25 cellular contexts compared by ENCODE assay signal in genomic region chr10:75238182-75239180, GRCh38. TPM values are rescaled to one million over a fixed set of nuclear protein-coding genes. Genes with fewer than 3 reads are reported as not detected.
DNase-seq lines count a peak whose midpoint lies in the region; ATAC-seq and TF ChIP-seq lines count a peak whose summit lies in the region.
"Had no signal": no experiment of that assay in that cellular context is flagged by ENCODE, and none has a peak within 500 bp of the region (broad histone marks: within the 10 kb centered on the region; RNA-seq: fewer than 3 reads in every experiment).

No MANE protein-coding gene starts in this region.

- H3K27ac Mint-ChIP-seq in activated naive CD8-positive, alpha-beta T cell treated with anti-CD3 and anti-CD28 coated beads, Interleukin-2, amount 10 ng/mL, durations not matched to agents 7 days and 5 days: peak overlapping the region; percentile 38
- H3K27ac Mint-ChIP-seq in activated naive CD8-positive, alpha-beta T cell treated with anti-CD3 and anti-CD28 coated beads, Interleukin-2, amount 50 U/mL, for 24 hours: no peak overlapping the region
- H3K27ac Mint-ChIP-seq in stimulated activated naive CD8-positive, alpha-beta T cell treated with anti-CD3 and anti-CD28 coated beads, Interleukin-15, amount 100 ng/mL, for 72 hours: no peak overlapping the region
- H3K27ac Mint-ChIP-seq: activated CD4-positive, alpha-beta memory T cell treated with anti-CD3 and anti-CD28 coated beads, Interleukin-2, amount 10 ng/mL, durations not matched to agents 7 days and 5 days; stimulated activated naive CD8-positive, alpha-beta T cell treated with anti-CD3 and anti-CD28 coated beads, Interleukin-15, Interleukin-2, amounts not matched to agents 100 ng/mL and 50 ng/mL, for 24 hours had no signal

- peak overlapping the region; percentile 41 for H3K27ac ChIP-seq in lower lobe of right lung
- no peak overlapping the region for H3K27ac ChIP-seq in upper lobe of right lung
- H3K27ac ChIP-seq: BLaER1 treated with 17β-estradiol and CSF1 and Interleukin-3, amounts not matched to agents 10 nM and 100 nM; coronary artery; esophagus squamous epithelium; RWPE1; tibial artery had no signal

- no peak for DNase-seq in activated naive CD8-positive, alpha-beta T cell treated with anti-CD3 and anti-CD28 coated beads, Interleukin-2, amount 10 ng/mL, durations not matched to agents 7 days and 5 days
- DNase-seq in activated naive CD8-positive, alpha-beta T cell treated with anti-CD3 and anti-CD28 coated beads, Interleukin-2, amount 50 U/mL, for 24 hours: no peak
- DNase-seq in activated effector memory CD4-positive, alpha-beta T cell treated with anti-CD3 and anti-CD28 coated beads, Interleukin-2, amount 50 U/mL, for 16 hours: peak; percentile 58
- DNase-seq in lower lobe of right lung (peak; percentile 70), upper lobe of right lung (peak; percentile 72)
- DNase-seq in stimulated activated naive CD8-positive, alpha-beta T cell treated with anti-CD3 and anti-CD28 coated beads, Interleukin-15, amount 100 ng/mL, for 72 hours: no peak
- DNase-seq: activated CD4-positive, alpha-beta memory T cell treated with anti-CD3 and anti-CD28 coated beads, Interleukin-2, amount 10 ng/mL, durations not matched to agents 7 days and 5 days; amygdala; esophagus squamous epithelium; GOT3; IMR-90; NCI-H1417 treated with DMSO at 0.1 percent for 48 hours; NCI-H524 treated with DMSO at 0.1 percent for 48 hours; nucleus accumbens; stimulated activated CD4-positive, alpha-beta T cell treated with anti-CD3 and anti-CD28 coated beads, Interleukin-12 subunit alpha, Interleukin-12 subunit beta, amount 100 ng/mL, for 4 hours; stimulated activated CD4-positive, alpha-beta T cell treated with anti-CD3 and anti-CD28 coated beads, Interleukin-4, amount 100 ng/mL, for 4 hours; T1000; tibial artery had no signal

- TF ChIP-seq CTCF in lower lobe of right lung (IDR thresholded peaks at IDR 0.05) (no peak), upper lobe of right lung (IDR thresholded peaks at IDR 0.05) (no peak)

- no peak overlapping the region for H3K4me3 Mint-ChIP-seq in activated naive CD8-positive, alpha-beta T cell treated with anti-CD3 and anti-CD28 coated beads, Interleukin-2, amount 10 ng/mL, durations not matched to agents 7 days and 5 days
- no peak overlapping the region for H3K4me3 Mint-ChIP-seq in activated naive CD8-positive, alpha-beta T cell treated with anti-CD3 and anti-CD28 coated beads, Interleukin-2, amount 50 U/mL, for 24 hours
- H3K4me3 Mint-ChIP-seq in stimulated activated naive CD8-positive, alpha-beta T cell treated with anti-CD3 and anti-CD28 coated beads, Interleukin-15, amount 100 ng/mL, for 72 hours: no peak overlapping the region
- H3K4me3 Mint-ChIP-seq: activated CD4-positive, alpha-beta memory T cell treated with anti-CD3 and anti-CD28 coated beads, Interleukin-2, amount 10 ng/mL, durations not matched to agents 7 days and 5 days; stimulated activated naive CD8-positive, alpha-beta T cell treated with anti-CD3 and anti-CD28 coated beads, Interleukin-15, Interleukin-2, amounts not matched to agents 100 ng/mL and 50 ng/mL, for 24 hours had no signal

- POLR2A ChIA-PET in activated naive CD8-positive, alpha-beta T cell treated with anti-CD3 and anti-CD28 coated beads, Interleukin-2, amount 10 ng/mL, durations not matched to agents 7 days and 5 days (lab: Charles Lee): no interaction called here

- H3K36me3 Mint-ChIP-seq in activated naive CD8-positive, alpha-beta T cell treated with anti-CD3 and anti-CD28 coated beads, Interleukin-2, amount 10 ng/mL, durations not matched to agents 7 days and 5 days: no peaks in the 10 kb centered on the region
- no peaks in the 10 kb centered on the region for H3K36me3 Mint-ChIP-seq in activated naive CD8-positive, alpha-beta T cell treated with anti-CD3 and anti-CD28 coated beads, Interleukin-2, amount 50 U/mL, for 24 hours (ENCODE audit: low read depth)

- H3K4me3 ChIP-seq in lower lobe of right lung (no peak overlapping the region), upper lobe of right lung (no peak overlapping the region)
- H3K4me3 ChIP-seq: BLaER1 treated with 17β-estradiol and CSF1 and Interleukin-3, amounts not matched to agents 10 nM and 100 nM; coronary artery; esophagus squamous epithelium; lung; tibial artery had no signal

- no peaks in the 10 kb centered on the region for H3K9me3 ChIP-seq in lower lobe of right lung
- no peaks in the 10 kb centered on the region for H3K9me3 ChIP-seq in upper lobe of right lung
- H3K9me3 ChIP-seq: BLaER1 treated with 17β-estradiol and CSF1 and Interleukin-3, amounts not matched to agents 10 nM and 100 nM; esophagus squamous epithelium; tibial artery had no signal

- H3K36me3 ChIP-seq in lower lobe of right lung (peaks cover 3% of the 10 kb centered on the region), upper lobe of right lung (no peaks in the 10 kb centered on the region)
- H3K36me3 ChIP-seq: tibial artery had no signal

- intact Hi-C loops in lower lobe of right lung (cut with DNase I) (no loop called here), upper lobe of right lung (cut with DNase I) (loop anchor here (10.0 kb wide), 1 partner anchor 124 kb away; the partner anchor contains the start of gene SAMD8)

- no peaks in the 10 kb centered on the region for H3K9me3 Mint-ChIP-seq in activated naive CD8-positive, alpha-beta T cell treated with anti-CD3 and anti-CD28 coated beads, Interleukin-2, amount 10 ng/mL, durations not matched to agents 7 days and 5 days
- no peaks in the 10 kb centered on the region for H3K9me3 Mint-ChIP-seq in activated naive CD8-positive, alpha-beta T cell treated with anti-CD3 and anti-CD28 coated beads, Interleukin-2, amount 50 U/mL, for 24 hours
- no peaks in the 10 kb centered on the region for H3K9me3 Mint-ChIP-seq in stimulated activated naive CD8-positive, alpha-beta T cell treated with anti-CD3 and anti-CD28 coated beads, Interleukin-15, amount 100 ng/mL, for 72 hours
- H3K9me3 Mint-ChIP-seq: activated CD4-positive, alpha-beta memory T cell treated with anti-CD3 and anti-CD28 coated beads, Interleukin-2, amount 10 ng/mL, durations not matched to agents 7 days and 5 days; stimulated activated naive CD8-positive, alpha-beta T cell treated with anti-CD3 and anti-CD28 coated beads, Interleukin-15, Interleukin-2, amounts not matched to agents 100 ng/mL and 50 ng/mL, for 24 hours had no signal

- no peaks in the 10 kb centered on the region for H3K27me3 Mint-ChIP-seq in activated naive CD8-positive, alpha-beta T cell treated with anti-CD3 and anti-CD28 coated beads, Interleukin-2, amount 10 ng/mL, durations not matched to agents 7 days and 5 days
- no peaks in the 10 kb centered on the region for H3K27me3 Mint-ChIP-seq in activated naive CD8-positive, alpha-beta T cell treated with anti-CD3 and anti-CD28 coated beads, Interleukin-2, amount 50 U/mL, for 24 hours
- no peaks in the 10 kb centered on the region for H3K27me3 Mint-ChIP-seq in stimulated activated naive CD8-positive, alpha-beta T cell treated with anti-CD3 and anti-CD28 coated beads, Interleukin-15, amount 100 ng/mL, for 72 hours
- H3K27me3 Mint-ChIP-seq: activated CD4-positive, alpha-beta memory T cell treated with anti-CD3 and anti-CD28 coated beads, Interleukin-2, amount 10 ng/mL, durations not matched to agents 7 days and 5 days; stimulated activated naive CD8-positive, alpha-beta T cell treated with anti-CD3 and anti-CD28 coated beads, Interleukin-15, Interleukin-2, amounts not matched to agents 100 ng/mL and 50 ng/mL, for 24 hours had no signal

- no peak for ATAC-seq in activated naive CD8-positive, alpha-beta T cell treated with anti-CD3 and anti-CD28 coated beads, Interleukin-2, amount 10 ng/mL, durations not matched to agents 7 days and 5 days (ENCODE audit: low read depth)
- no peak for ATAC-seq in activated naive CD8-positive, alpha-beta T cell treated with anti-CD3 and anti-CD28 coated beads, Interleukin-2, amount 50 U/mL, for 24 hours
- ATAC-seq in lower lobe of right lung (no peak), upper lobe of right lung (no peak), HG03139 (IDR thresholded peaks at IDR 0.05; ENCODE audit: unreplicated experiment) (no peak), HG02938 (IDR thresholded peaks at IDR 0.05; ENCODE audit: unreplicated experiment) (no peak)
- ATAC-seq in stimulated activated naive CD8-positive, alpha-beta T cell treated with anti-CD3 and anti-CD28 coated beads, Interleukin-15, amount 100 ng/mL, for 72 hours: no peak

- H3K4me1 ChIP-seq in lower lobe of right lung: peaks cover 19% of the 10 kb centered on the region
- H3K4me1 ChIP-seq in upper lobe of right lung: peaks cover 9% of the 10 kb centered on the region

- H3K27me3 ChIP-seq in lower lobe of right lung (ENCODE audit: low read depth): no peaks in the 10 kb centered on the region
- H3K27me3 ChIP-seq in upper lobe of right lung: no peaks in the 10 kb centered on the region
- H3K27me3 ChIP-seq: BLaER1 treated with 17β-estradiol and CSF1 and Interleukin-3, amounts not matched to agents 10 nM and 100 nM; esophagus squamous epithelium; tibial artery had no signal

- peaks cover 8% of the 10 kb centered on the region for H3K4me1 Mint-ChIP-seq in activated naive CD8-positive, alpha-beta T cell treated with anti-CD3 and anti-CD28 coated beads, Interleukin-2, amount 10 ng/mL, durations not matched to agents 7 days and 5 days
- H3K4me1 Mint-ChIP-seq in activated naive CD8-positive, alpha-beta T cell treated with anti-CD3 and anti-CD28 coated beads, Interleukin-2, amount 50 U/mL, for 24 hours: peaks cover 17% of the 10 kb centered on the region
- H3K4me1 Mint-ChIP-seq in stimulated activated naive CD8-positive, alpha-beta T cell treated with anti-CD3 and anti-CD28 coated beads, Interleukin-15, amount 100 ng/mL, for 72 hours: peaks cover 13% of the 10 kb centered on the region

RNA-seq across cellular contexts. Expression of gene COMTD1, which starts 2.7 kb away (rescaled TPM):
- 10 to 100 TPM; 40.8 to 42.3 TPM for total RNA-seq in activated naive CD8-positive, alpha-beta T cell treated with anti-CD3 and anti-CD28 coated beads, Interleukin-2, amount 10 ng/mL, durations not matched to agents 7 days and 5 days
- total RNA-seq in lower lobe of right lung: 18.3 TPM
- total RNA-seq in upper lobe of right lung: 21.8 TPM

RNA-seq across cellular contexts. Expression of gene VDAC2, which starts 27.9 kb away (rescaled TPM):
- 100 to 1,000 TPM; 123 to 125 TPM for total RNA-seq in activated naive CD8-positive, alpha-beta T cell treated with anti-CD3 and anti-CD28 coated beads, Interleukin-2, amount 10 ng/mL, durations not matched to agents 7 days and 5 days
- total RNA-seq in lower lobe of right lung: 120 TPM
- 119 TPM for total RNA-seq in upper lobe of right lung

Comparison
In these comparisons a context has a peak if more than half of its experiments do, and no peak if none do; other contexts are left out.
1. DNase-seq: peak in activated effector memory CD4-positive, alpha-beta T cell treated with anti-CD3 and anti-CD28 coated beads, Interleukin-2, amount 50 U/mL, for 16 hours (single experiment), lower lobe of right lung (single experiment) and upper lobe of right lung (single experiment); none in activated naive CD8-positive, alpha-beta T cell treated with anti-CD3 and anti-CD28 coated beads, Interleukin-2, amount 10 ng/mL, durations not matched to agents 7 days and 5 days (single experiment), activated naive CD8-positive, alpha-beta T cell treated with anti-CD3 and anti-CD28 coated beads, Interleukin-2, amount 50 U/mL, for 24 hours (single experiment) and stimulated activated naive CD8-positive, alpha-beta T cell treated with anti-CD3 and anti-CD28 coated beads, Interleukin-15, amount 100 ng/mL, for 72 hours (0 of 2).